ENCODE assay signal across 8 cellular contexts in the genomic region with DNA sequence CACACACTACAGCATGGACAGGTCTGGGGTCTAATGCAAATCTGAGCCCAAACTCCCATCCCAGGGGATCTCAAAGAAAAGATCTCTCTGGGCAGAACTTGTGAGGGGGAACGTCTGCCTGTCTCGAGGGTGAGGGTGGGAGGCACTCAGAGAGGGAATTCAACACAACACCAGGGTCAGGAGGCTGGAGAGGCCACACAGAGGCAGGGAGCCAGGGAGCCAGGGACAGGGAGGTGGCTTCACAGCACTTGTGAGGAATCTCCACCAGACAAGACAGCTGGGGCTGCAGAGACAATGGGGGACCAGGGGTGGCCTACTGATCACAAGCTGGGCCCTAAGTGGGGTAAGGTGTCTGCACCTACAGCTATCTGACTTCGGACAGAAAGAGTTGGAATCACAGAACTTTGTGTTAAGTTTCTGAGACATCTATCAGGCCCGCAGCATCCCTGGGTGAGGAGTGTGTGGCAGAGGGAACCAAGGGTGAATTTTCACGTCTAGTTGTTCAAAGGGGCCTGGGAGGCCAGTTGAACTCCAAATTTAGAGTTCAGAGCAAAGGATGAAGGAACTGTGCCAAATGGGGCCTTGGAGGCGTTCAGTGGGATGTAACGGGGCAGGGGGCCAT. TPM values are rescaled to one million over a fixed set of nuclear protein-coding genes. Genes with fewer than 3 reads are reported as not detected.
DNase-seq lines count a peak whose midpoint lies in the region; ATAC-seq and TF ChIP-seq lines count a peak whose summit lies in the region.

No MANE protein-coding gene starts in this region.

- no peaks in the 10 kb centered on the region for H3K27me3 Mint-ChIP-seq in stimulated activated naive CD8-positive, alpha-beta T cell treated with anti-CD3 and anti-CD28 coated beads, Interleukin-15, Interleukin-2, amounts not matched to agents 100 ng/mL and 50 ng/mL, for 24 hours

- intact Hi-C loops in mammary epithelial cell (cut with micrococcal nuclease) (loop anchor here (5.0 kb wide), 1 partner anchor 126 kb away; no protein-coding TSS in a partner anchor), aorta (cut with DNase I) (loop anchor here in 1 of 2 donors (5.0 kb wide), 1 partner anchor 169 kb away; no protein-coding TSS in a partner anchor)

- peak overlapping the region; percentile 86 for H3K4me2 ChIP-seq in mammary epithelial cell (ENCODE audit: insufficient read depth, low read depth, low read length)

- no peak for DNase-seq in stimulated activated naive CD8-positive, alpha-beta T cell treated with anti-CD3 and anti-CD28 coated beads, Interleukin-15, Interleukin-2, amounts not matched to agents 100 U/mL and 50 U/mL, for 24 hours
- DNase-seq in mammary epithelial cell (no peak), aorta (no peak), NCI-H510A (lab: John Stamatoyannopoulos, UW) (no peak), AG08395 (ENCODE audit: low spot score) (no peak), occipital lobe (lab: John Stamatoyannopoulos, UW) (no peak)

- H2AFZ ChIP-seq in mammary epithelial cell (ENCODE audit: low read depth, low read length), result peak overlapping the region; percentile 62

- H3K9ac ChIP-seq in mammary epithelial cell (ENCODE audit: insufficient read depth, low read length), result peak overlapping the region; percentile 54

- ATAC-seq in stimulated activated naive CD8-positive, alpha-beta T cell treated with anti-CD3 and anti-CD28 coated beads, Interleukin-15, Interleukin-2, amounts not matched to agents 100 U/mL and 50 U/mL, for 24 hours, result no peak
- ATAC-seq in aorta (ENCODE audit: low FRiP score), result no peak

- BruUV-seq in mammary epithelial cell (replicated peaks; lab: Mats Ljungman, UMichigan), result TSS peak; percentile 24

- H3K36me3 Mint-ChIP-seq in stimulated activated naive CD8-positive, alpha-beta T cell treated with anti-CD3 and anti-CD28 coated beads, Interleukin-15, Interleukin-2, amounts not matched to agents 100 ng/mL and 50 ng/mL, for 24 hours (ENCODE audit: low read depth), result peaks cover 24% of the 10 kb centered on the region

- in situ Hi-C loops in mammary epithelial cell (cut with MboI; ENCODE audit: low sequenced_read_pairs in 2 of 2), result no loop called here

- H3K4me3 ChIP-seq in mammary epithelial cell (replicated peaks in 1 of 3; ENCODE audit: insufficient read depth in 1 of 3, low read depth in 2 of 3, low read length in 3 of 3) (peak overlapping the region; percentile 90 to 94 (median 90)), mononuclear cell (ENCODE audit: low read length) (peak overlapping the region; percentile 56), aorta (ENCODE audit: low read length in 2 of 2) (peak overlapping the region; percentile 39 to 80)

- dilution Hi-C loops in mammary epithelial cell (cut with HindIII; ENCODE audit: low sequenced_read_pairs), result no loop called here

- no peaks in the 10 kb centered on the region for H4K20me1 ChIP-seq in mammary epithelial cell (ENCODE audit: insufficient read depth, low read length)

- no peaks in the 10 kb centered on the region for H3K9me3 ChIP-seq in mammary epithelial cell (replicated peaks; ENCODE audit: insufficient read depth, low read length)
- H3K9me3 ChIP-seq in mononuclear cell (ENCODE audit: low read depth, low read length), result no peaks in the 10 kb centered on the region
- H3K9me3 ChIP-seq in aorta (ENCODE audit: control insufficient read depth, low read length), result no peaks in the 10 kb centered on the region

- peak overlapping the region; percentile 97 for H3K4me3 Mint-ChIP-seq in stimulated activated naive CD8-positive, alpha-beta T cell treated with anti-CD3 and anti-CD28 coated beads, Interleukin-15, Interleukin-2, amounts not matched to agents 100 ng/mL and 50 ng/mL, for 24 hours

- 27% methylated on average over 7 of the region's 7 CpGs for WGBS in mammary epithelial cell (ENCODE audit: low coverage, missing lambda C conversion rate)
- 13 to 14% methylated on average over 7 of the region's 7 CpGs for WGBS in aorta, 2 donors

- peak overlapping the region; percentile 97 for H3K27ac Mint-ChIP-seq in stimulated activated naive CD8-positive, alpha-beta T cell treated with anti-CD3 and anti-CD28 coated beads, Interleukin-15, Interleukin-2, amounts not matched to agents 100 ng/mL and 50 ng/mL, for 24 hours

- CTCF ChIA-PET in mammary epithelial cell (lab: Charles Lee; ENCODE audit: low non-redundant PET), result no interaction called here

- no peak for TF ChIP-seq CTCF in mammary epithelial cell (conservative IDR thresholded peaks at IDR 0.05 in 1 of 2, IDR thresholded peaks at IDR 0.05 in 1 of 2; ENCODE audit: extremely low read depth in 1 of 2, insufficient read depth in 1 of 2, low read depth in 1 of 2, low read length in 2 of 2)

- H3K79me2 ChIP-seq in mammary epithelial cell (ENCODE audit: insufficient read depth, low read length), result peaks cover 60% of the 10 kb centered on the region

- H3K27ac ChIP-seq in mammary epithelial cell (ENCODE audit: insufficient read depth, low read depth, low read length) (peak overlapping the region; percentile 53), aorta (ENCODE audit: low read depth in 1 of 2, low read length in 2 of 2) (no peak overlapping the region)

- H3K36me3 ChIP-seq in mammary epithelial cell (ENCODE audit: insufficient read depth, low read length) (peaks cover 3% of the 10 kb centered on the region), aorta (ENCODE audit: control insufficient read depth in 1 of 2, insufficient read depth in 2 of 2, low read length in 1 of 2) (peaks cover 0 to 2% of the 10 kb centered on the region in 2 donors)

- peaks cover 33% of the 10 kb centered on the region for H3K4me1 Mint-ChIP-seq in stimulated activated naive CD8-positive, alpha-beta T cell treated with anti-CD3 and anti-CD28 coated beads, Interleukin-15, Interleukin-2, amounts not matched to agents 100 ng/mL and 50 ng/mL, for 24 hours (ENCODE audit: low read depth)

- no peaks in the 10 kb centered on the region for H3K9me3 Mint-ChIP-seq in stimulated activated naive CD8-positive, alpha-beta T cell treated with anti-CD3 and anti-CD28 coated beads, Interleukin-15, Interleukin-2, amounts not matched to agents 100 ng/mL and 50 ng/mL, for 24 hours

- H3K27me3 ChIP-seq in mammary epithelial cell (ENCODE audit: insufficient read depth, low read length), result no peaks in the 10 kb centered on the region
- H3K27me3 ChIP-seq in mononuclear cell (ENCODE audit: insufficient read depth, low read length), result no peaks in the 10 kb centered on the region
- no peaks in the 10 kb centered on the region for H3K27me3 ChIP-seq in aorta (ENCODE audit: control insufficient read depth in 1 of 2, insufficient read depth in 2 of 2, low read length in 1 of 2)

- peaks cover 11% of the 10 kb centered on the region for H3K4me1 ChIP-seq in mammary epithelial cell (ENCODE audit: insufficient read depth, low read length)
- peaks cover 28% of the 10 kb centered on the region for H3K4me1 ChIP-seq in mononuclear cell (ENCODE audit: insufficient read depth, low read length)
- H3K4me1 ChIP-seq in aorta (ENCODE audit: control insufficient read depth in 1 of 2, insufficient read depth in 2 of 2, low read length in 2 of 2), result no peaks in the 10 kb centered on the region

RNA-seq across cellular contexts. Expression of a gene that starts 12.7 kb away (rescaled TPM):
- total RNA-seq in mammary epithelial cell (10 to 100 TPM; 55.0 to 75.9 TPM), mononuclear cell (76.9 TPM), aorta (100 to 1,000 TPM in 1 of 2 donors, 10 to 100 TPM in 1; 70.8 to 106 TPM), occipital lobe (59.6 TPM)
- polyA plus RNA-seq in mammary epithelial cell (24.6 TPM), aorta (100 to 1,000 TPM in 1 of 2 donors, 10 to 100 TPM in 1; 34.7 to 243 TPM)
- 47.1 TPM for polyA minus RNA-seq in mammary epithelial cell

RNA-seq across cellular contexts. Expression of a gene that starts 18.2 kb away (rescaled TPM):
- total RNA-seq in mammary epithelial cell, result 10 to 100 TPM in 1 of 2 donors, 1 to 10 TPM in 1; 8.8 to 39.6 TPM
- polyA plus RNA-seq in mammary epithelial cell, result 14.0 TPM
- 5.2 TPM for polyA minus RNA-seq in mammary epithelial cell
- total RNA-seq in mononuclear cell, result 3.6 TPM
- 10 to 100 TPM; 38.0 to 41.4 TPM for total RNA-seq in aorta
- 10 to 100 TPM in 1 of 2 donors, 1 to 10 TPM in 1; 8.0 to 23.3 TPM for polyA plus RNA-seq in aorta
- 11.1 TPM for total RNA-seq in occipital lobe

RNA-seq across cellular contexts. Expression of a gene that starts 32.8 kb away (rescaled TPM):
- total RNA-seq in mammary epithelial cell (not detected), mononuclear cell (31.3 TPM), aorta (10 to 100 TPM in 1 of 2 donors, 1 to 10 TPM in 1; 6.3 to 10.9 TPM), occipital lobe (0.47 TPM)
- polyA plus RNA-seq in mammary epithelial cell (not detected), aorta (1 to 10 TPM in 1 of 2 donors, under 1 TPM in 1; 0.90 to 3.3 TPM)
- not detected for polyA minus RNA-seq in mammary epithelial cell

RNA-seq across cellular contexts. Expression of a gene that starts 47.8 kb away (rescaled TPM):
- total RNA-seq in mammary epithelial cell (not detected), mononuclear cell (not detected), aorta (not detected), occipital lobe (not detected)
- polyA plus RNA-seq in mammary epithelial cell (not detected), aorta (not detected)
- polyA minus RNA-seq in mammary epithelial cell, result not detected

RNA-seq across cellular contexts. Expression of a gene that starts 51.9 kb away (rescaled TPM):
- 10 to 100 TPM; 12.8 to 33.2 TPM for total RNA-seq in mammary epithelial cell
- 13.7 TPM for polyA plus RNA-seq in mammary epithelial cell
- 4.7 TPM for polyA minus RNA-seq in mammary epithelial cell
- 57.5 TPM for total RNA-seq in mononuclear cell
- total RNA-seq in aorta, result 10 to 100 TPM; 35.3 to 48.1 TPM
- 10 to 100 TPM in 1 of 2 donors, 1 to 10 TPM in 1; 7.5 to 22.2 TPM for polyA plus RNA-seq in aorta
- 11.7 TPM for total RNA-seq in occipital lobe
